Comparison of ENCODE assay signal across 1 cellular context in the genomic region with DNA sequence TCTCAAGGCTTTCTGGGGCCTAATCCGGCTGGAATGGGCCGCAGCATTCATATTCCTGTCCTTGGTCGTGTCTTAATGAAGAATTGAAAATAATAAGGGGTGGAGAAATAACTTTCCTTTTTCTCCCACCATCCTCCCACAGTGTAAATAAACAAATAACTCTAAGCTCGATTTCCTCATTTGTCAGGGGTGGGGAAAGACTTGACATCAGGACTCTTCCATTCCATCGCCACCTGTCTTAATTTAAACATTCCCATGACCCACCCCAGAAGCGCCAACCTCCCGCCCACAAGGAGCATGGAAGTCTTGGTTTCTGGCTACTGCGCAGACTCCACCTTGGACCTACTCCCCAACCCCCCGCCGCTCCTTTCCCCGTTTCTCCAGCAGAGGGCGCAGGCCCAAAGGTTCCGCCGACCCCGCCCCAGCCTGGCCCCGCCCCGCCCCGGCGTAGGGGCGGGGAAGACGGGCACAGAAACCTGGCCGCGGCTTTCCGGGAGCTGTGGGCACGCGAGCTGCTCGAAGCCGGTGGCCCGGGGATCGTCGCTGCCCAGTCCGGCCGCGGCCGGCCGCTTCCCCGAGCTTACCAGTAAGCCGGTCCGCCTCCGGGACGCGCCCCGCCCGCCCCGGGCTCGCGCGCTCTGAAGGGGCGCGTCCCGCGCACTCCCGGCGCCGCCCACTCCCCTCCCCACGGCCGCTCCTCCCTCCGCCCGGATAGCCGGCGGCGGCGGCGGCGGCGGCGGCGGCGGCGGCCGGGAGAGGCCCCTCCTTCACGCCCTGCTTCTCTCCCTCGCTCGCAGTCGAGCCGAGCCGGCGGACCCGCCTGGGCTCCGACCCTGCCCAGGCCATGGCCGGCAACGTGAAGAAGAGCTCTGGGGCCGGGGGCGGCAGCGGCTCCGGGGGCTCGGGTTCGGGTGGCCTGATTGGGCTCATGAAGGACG.
A peak's percentile ranks its signal among the peaks of the same experiment; 100 is the strongest.
TF ChIP-seq lines count a peak whose summit lies in the region.

A gene (plus strand): TSS at position 766 of the 938 bp plus-strand sequence. CDS start 79 bp downstream, at position 845.

TF ChIP-seq in HepG2, 621 proteins besides CTCF, POLR2A, EP300 and RAD21 (continued from another document and continues in another):
- TF ChIP-seq, protein P1, sequence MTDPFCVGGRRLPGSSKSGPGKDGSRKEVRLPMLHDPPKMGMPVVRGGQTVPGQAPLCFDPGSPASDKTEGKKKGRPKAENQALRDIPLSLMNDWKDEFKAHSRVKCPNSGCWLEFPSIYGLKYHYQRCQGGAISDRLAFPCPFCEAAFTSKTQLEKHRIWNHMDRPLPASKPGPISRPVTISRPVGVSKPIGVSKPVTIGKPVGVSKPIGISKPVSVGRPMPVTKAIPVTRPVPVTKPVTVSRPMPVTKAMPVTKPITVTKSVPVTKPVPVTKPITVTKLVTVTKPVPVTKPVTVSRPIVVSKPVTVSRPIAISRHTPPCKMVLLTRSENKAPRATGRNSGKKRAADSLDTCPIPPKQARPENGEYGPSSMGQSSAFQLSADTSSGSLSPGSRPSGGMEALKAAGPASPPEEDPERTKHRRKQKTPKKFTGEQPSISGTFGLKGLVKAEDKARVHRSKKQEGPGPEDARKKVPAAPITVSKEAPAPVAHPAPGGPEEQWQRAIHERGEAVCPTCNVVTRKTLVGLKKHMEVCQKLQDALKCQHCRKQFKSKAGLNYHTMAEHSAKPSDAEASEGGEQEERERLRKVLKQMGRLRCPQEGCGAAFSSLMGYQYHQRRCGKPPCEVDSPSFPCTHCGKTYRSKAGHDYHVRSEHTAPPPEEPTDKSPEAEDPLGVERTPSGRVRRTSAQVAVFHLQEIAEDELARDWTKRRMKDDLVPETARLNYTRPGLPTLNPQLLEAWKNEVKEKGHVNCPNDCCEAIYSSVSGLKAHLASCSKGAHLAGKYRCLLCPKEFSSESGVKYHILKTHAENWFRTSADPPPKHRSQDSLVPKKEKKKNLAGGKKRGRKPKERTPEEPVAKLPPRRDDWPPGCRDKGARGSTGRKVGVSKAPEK (CRISPR knock-in tag; IDR thresholded peaks at IDR 0.05; ENCODE audit: borderline replicate concordance), result no peak
- TF ChIP-seq ZNF670 (CRISPR knock-in tag; IDR thresholded peaks at IDR 0.05; ENCODE audit: borderline replicate concordance) (peak; percentile 72; the same call in 1 of the 2 replicates), ZNF446 (CRISPR knock-in tag; IDR thresholded peaks at IDR 0.05) (0 out of 2 replicates have a peak, but pooled peaks have one; percentile 60), KAT8 (CRISPR knock-in tag; IDR thresholded peaks at IDR 0.05) (0 out of 2 replicates have a peak, but pooled peaks have one; percentile 20), PHF8 (CRISPR knock-in tag; IDR thresholded peaks at IDR 0.05) (peak; percentile 79), ZNF709 (CRISPR knock-in tag; IDR thresholded peaks at IDR 0.05) (peak; percentile 53), THAP11 (CRISPR knock-in tag; IDR thresholded peaks at IDR 0.05) (0 out of 2 replicates have a peak, but pooled peaks have one; percentile 33), RBM39 (IDR thresholded peaks at IDR 0.05; ENCODE audit: low read depth, low read length, poor library complexity, severe bottlenecking) (peak; percentile 48), ZNF256 (CRISPR knock-in tag; conservative IDR thresholded peaks at IDR 0.05) (no peak), KDM5A (IDR thresholded peaks at IDR 0.05; ENCODE audit: borderline replicate concordance, low read length) (peak; percentile 37; the same call in 1 of the 2 replicates), TAF1 (CRISPR knock-in tag; IDR thresholded peaks at IDR 0.05) (peak; percentile 41), HES4 (CRISPR knock-in tag; IDR thresholded peaks at IDR 0.05; ENCODE audit: borderline replicate concordance) (peak; percentile 82; the same call in 1 of the 2 replicates), SMAD1 (CRISPR knock-in tag; IDR thresholded peaks at IDR 0.05; ENCODE audit: borderline replicate concordance, low read depth) (no peak), ZNF546 (CRISPR knock-in tag; conservative IDR thresholded peaks at IDR 0.05) (peak; percentile 67; the same call in 1 of the 2 replicates), ZNF572 (CRISPR knock-in tag; IDR thresholded peaks at IDR 0.05) (no peak), ARHGAP35 (CRISPR knock-in tag; IDR thresholded peaks at IDR 0.05; ENCODE audit: borderline replicate concordance) (peak; percentile 61; the same call in 1 of the 2 replicates), POLR2AphosphoS5 (IDR thresholded peaks at IDR 0.05; ENCODE audit: low read depth, low read length) (peak; percentile 27), ZNF530 (CRISPR knock-in tag; IDR thresholded peaks at IDR 0.05; ENCODE audit: low read depth) (no peak), GABPB1 (CRISPR knock-in tag; IDR thresholded peaks at IDR 0.05) (peak; percentile 31), RARG (CRISPR knock-in tag; IDR thresholded peaks at IDR 0.05; ENCODE audit: low read depth) (no peak), ERF (CRISPR knock-in tag; IDR thresholded peaks at IDR 0.05) (0 out of 2 replicates have a peak, but pooled peaks have one; percentile 33), NCOA5 (CRISPR knock-in tag; IDR thresholded peaks at IDR 0.05) (no peak), ZNF263 (CRISPR knock-in tag; IDR thresholded peaks at IDR 0.05) (no peak), ZNF703 (CRISPR knock-in tag; IDR thresholded peaks at IDR 0.05; ENCODE audit: borderline replicate concordance) (no peak), RBFOX2 (IDR thresholded peaks at IDR 0.05; ENCODE audit: low read depth, low read length) (peak; percentile 81), ZNF441 (CRISPR knock-in tag; IDR thresholded peaks at IDR 0.05; ENCODE audit: borderline replicate concordance) (peak; percentile 68; the same call in 1 of the 2 replicates), ISL2 (CRISPR knock-in tag; IDR thresholded peaks at IDR 0.05) (peak; percentile 22; the same call in 1 of the 2 replicates), TEAD2 (CRISPR knock-in tag; IDR thresholded peaks at IDR 0.05) (no peak)
- TF ChIP-seq, protein P2, sequence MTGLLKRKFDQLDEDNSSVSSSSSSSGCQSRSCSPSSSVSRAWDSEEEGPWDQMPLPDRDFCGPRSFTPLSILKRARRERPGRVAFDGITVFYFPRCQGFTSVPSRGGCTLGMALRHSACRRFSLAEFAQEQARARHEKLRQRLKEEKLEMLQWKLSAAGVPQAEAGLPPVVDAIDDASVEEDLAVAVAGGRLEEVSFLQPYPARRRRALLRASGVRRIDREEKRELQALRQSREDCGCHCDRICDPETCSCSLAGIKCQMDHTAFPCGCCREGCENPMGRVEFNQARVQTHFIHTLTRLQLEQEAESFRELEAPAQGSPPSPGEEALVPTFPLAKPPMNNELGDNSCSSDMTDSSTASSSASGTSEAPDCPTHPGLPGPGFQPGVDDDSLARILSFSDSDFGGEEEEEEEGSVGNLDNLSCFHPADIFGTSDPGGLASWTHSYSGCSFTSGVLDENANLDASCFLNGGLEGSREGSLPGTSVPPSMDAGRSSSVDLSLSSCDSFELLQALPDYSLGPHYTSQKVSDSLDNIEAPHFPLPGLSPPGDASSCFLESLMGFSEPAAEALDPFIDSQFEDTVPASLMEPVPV (CRISPR knock-in tag; IDR thresholded peaks at IDR 0.05), result no peak
- TF ChIP-seq, protein P3, sequence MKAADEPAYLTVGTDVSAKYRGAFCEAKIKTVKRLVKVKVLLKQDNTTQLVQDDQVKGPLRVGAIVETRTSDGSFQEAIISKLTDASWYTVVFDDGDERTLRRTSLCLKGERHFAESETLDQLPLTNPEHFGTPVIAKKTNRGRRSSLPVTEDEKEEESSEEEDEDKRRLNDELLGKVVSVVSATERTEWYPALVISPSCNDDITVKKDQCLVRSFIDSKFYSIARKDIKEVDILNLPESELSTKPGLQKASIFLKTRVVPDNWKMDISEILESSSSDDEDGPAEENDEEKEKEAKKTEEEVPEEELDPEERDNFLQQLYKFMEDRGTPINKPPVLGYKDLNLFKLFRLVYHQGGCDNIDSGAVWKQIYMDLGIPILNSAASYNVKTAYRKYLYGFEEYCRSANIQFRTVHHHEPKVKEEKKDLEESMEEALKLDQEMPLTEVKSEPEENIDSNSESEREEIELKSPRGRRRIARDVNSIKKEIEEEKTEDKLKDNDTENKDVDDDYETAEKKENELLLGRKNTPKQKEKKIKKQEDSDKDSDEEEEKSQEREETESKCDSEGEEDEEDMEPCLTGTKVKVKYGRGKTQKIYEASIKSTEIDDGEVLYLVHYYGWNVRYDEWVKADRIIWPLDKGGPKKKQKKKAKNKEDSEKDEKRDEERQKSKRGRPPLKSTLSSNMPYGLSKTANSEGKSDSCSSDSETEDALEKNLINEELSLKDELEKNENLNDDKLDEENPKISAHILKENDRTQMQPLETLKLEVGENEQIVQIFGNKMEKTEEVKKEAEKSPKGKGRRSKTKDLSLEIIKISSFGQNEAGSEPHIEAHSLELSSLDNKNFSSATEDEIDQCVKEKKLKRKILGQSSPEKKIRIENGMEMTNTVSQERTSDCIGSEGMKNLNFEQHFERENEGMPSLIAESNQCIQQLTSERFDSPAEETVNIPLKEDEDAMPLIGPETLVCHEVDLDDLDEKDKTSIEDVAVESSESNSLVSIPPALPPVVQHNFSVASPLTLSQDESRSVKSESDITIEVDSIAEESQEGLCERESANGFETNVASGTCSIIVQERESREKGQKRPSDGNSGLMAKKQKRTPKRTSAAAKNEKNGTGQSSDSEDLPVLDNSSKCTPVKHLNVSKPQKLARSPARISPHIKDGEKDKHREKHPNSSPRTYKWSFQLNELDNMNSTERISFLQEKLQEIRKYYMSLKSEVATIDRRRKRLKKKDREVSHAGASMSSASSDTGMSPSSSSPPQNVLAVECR (CRISPR knock-in tag; IDR thresholded peaks at IDR 0.05; ENCODE audit: borderline replicate concordance), result peak; percentile 42; the same call in 1 of the 2 replicates
- TF ChIP-seq, protein P4, sequence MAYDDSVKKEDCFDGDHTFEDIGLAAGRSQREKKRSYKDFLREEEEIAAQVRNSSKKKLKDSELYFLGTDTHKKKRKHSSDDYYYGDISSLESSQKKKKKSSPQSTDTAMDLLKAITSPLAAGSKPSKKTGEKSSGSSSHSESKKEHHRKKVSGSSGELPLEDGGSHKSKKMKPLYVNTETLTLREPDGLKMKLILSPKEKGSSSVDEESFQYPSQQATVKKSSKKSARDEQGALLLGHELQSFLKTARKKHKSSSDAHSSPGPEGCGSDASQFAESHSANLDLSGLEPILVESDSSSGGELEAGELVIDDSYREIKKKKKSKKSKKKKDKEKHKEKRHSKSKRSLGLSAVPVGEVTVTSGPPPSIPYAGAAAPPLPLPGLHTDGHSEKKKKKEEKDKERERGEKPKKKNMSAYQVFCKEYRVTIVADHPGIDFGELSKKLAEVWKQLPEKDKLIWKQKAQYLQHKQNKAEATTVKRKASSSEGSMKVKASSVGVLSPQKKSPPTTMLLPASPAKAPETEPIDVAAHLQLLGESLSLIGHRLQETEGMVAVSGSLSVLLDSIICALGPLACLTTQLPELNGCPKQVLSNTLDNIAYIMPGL (CRISPR knock-in tag; IDR thresholded peaks at IDR 0.05; ENCODE audit: borderline replicate concordance in 1 of 2, low read depth in 1 of 2), result peak in 1 of 2 experiments; percentile 26; a peak in 2 of 4 replicates
- TF ChIP-seq, protein P5, sequence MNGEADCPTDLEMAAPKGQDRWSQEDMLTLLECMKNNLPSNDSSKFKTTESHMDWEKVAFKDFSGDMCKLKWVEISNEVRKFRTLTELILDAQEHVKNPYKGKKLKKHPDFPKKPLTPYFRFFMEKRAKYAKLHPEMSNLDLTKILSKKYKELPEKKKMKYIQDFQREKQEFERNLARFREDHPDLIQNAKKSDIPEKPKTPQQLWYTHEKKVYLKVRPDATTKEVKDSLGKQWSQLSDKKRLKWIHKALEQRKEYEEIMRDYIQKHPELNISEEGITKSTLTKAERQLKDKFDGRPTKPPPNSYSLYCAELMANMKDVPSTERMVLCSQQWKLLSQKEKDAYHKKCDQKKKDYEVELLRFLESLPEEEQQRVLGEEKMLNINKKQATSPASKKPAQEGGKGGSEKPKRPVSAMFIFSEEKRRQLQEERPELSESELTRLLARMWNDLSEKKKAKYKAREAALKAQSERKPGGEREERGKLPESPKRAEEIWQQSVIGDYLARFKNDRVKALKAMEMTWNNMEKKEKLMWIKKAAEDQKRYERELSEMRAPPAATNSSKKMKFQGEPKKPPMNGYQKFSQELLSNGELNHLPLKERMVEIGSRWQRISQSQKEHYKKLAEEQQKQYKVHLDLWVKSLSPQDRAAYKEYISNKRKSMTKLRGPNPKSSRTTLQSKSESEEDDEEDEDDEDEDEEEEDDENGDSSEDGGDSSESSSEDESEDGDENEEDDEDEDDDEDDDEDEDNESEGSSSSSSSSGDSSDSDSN (CRISPR knock-in tag; IDR thresholded peaks at IDR 0.05), result peak; percentile 60; the same call in 1 of the 2 replicates
- TF ChIP-seq, protein P6, sequence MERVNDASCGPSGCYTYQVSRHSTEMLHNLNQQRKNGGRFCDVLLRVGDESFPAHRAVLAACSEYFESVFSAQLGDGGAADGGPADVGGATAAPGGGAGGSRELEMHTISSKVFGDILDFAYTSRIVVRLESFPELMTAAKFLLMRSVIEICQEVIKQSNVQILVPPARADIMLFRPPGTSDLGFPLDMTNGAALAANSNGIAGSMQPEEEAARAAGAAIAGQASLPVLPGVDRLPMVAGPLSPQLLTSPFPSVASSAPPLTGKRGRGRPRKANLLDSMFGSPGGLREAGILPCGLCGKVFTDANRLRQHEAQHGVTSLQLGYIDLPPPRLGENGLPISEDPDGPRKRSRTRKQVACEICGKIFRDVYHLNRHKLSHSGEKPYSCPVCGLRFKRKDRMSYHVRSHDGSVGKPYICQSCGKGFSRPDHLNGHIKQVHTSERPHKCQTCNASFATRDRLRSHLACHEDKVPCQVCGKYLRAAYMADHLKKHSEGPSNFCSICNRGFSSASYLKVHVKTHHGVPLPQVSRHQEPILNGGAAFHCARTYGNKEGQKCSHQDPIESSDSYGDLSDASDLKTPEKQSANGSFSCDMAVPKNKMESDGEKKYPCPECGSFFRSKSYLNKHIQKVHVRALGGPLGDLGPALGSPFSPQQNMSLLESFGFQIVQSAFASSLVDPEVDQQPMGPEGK (CRISPR knock-in tag; IDR thresholded peaks at IDR 0.05), result peak; percentile 22; the same call in 1 of the 2 replicates
- TF ChIP-seq, protein P7, sequence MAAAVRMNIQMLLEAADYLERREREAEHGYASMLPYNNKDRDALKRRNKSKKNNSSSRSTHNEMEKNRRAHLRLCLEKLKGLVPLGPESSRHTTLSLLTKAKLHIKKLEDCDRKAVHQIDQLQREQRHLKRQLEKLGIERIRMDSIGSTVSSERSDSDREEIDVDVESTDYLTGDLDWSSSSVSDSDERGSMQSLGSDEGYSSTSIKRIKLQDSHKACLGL (CRISPR knock-in tag; IDR thresholded peaks at IDR 0.05), result peak; percentile 68; the same call in 1 of the 2 replicates
